25 cellular contexts compared by ENCODE assay signal in the genomic region with DNA sequence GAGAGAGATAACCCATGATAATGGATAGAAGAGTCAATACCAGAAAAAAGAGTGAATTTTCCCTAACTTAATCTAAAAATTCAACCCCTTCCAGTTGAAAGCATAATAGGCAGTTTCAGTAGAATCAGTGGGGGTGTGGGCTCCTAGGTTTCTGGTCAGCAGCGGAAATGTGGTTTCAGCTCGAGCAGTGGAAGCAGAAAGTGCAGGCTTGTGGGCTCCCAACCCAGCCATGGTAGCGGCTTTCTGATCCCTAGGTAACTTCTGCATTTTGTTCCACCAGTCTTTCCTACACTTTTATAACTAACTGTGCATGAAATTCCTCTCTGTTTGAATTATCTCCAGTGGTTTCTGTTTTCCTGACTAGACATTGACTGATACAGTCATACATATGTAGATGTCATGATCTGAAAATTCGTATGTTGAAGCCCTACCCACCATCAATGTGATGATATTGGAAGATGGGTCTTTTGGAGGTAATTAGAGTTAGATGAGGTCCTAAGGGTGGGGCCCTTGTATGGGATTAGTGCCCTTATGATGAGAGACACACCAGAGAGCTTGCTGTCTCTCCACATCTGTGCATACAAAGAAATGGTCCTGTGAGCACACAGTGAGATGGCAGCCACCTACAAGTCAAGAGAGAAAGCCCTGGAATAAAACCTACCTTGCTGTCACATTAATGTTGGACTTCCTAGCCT. TPM values are rescaled to one million over a fixed set of nuclear protein-coding genes. Genes with fewer than 3 reads are reported as not detected.
DNase-seq lines count a peak whose midpoint lies in the region; ATAC-seq, FAIRE-seq and TF ChIP-seq lines count a peak whose summit lies in the region.
"Had no signal": no experiment of that assay in that cellular context is flagged by ENCODE, and none has a peak within 500 bp of the region (broad histone marks: within the 10 kb centered on the region; RNA-seq: fewer than 3 reads in every experiment).

No MANE protein-coding gene starts in this region.

- H3K4me1 ChIP-seq in colonic mucosa, result peaks cover 5% of the 10 kb centered on the region

- TF ChIP-seq CTCF in natural killer cell (IDR thresholded peaks at IDR 0.05) (no peak), NB4 (IDR thresholded peaks at IDR 0.05; ENCODE audit: low read depth, low read length) (no peak), colonic mucosa (IDR thresholded peaks at IDR 0.05) (no peak)

- H3K27me3 Mint-ChIP-seq in natural killer cell (ENCODE audit: low read depth in 2 of 2), result peaks cover 35 to 78% of the 10 kb centered on the region in 2 donors
- peaks cover 45 to 54% of the 10 kb centered on the region in 2 donors for H3K27me3 Mint-ChIP-seq in natural killer cell treated with Interleukin-12 subunit alpha and Interleukin-12 subunit beta and Interleukin-15 and Interleukin-18, amount 100 ng/mL, for 72 hours

- intact Hi-C loops in natural killer cell (cut with micrococcal nuclease), result no loop called here
- intact Hi-C loops in colonic mucosa (cut with DNase I), result no loop called here

- peaks cover 4% of the 10 kb centered on the region in 2 donors for H3K9me3 Mint-ChIP-seq in natural killer cell
- peaks cover 7% of the 10 kb centered on the region for H3K9me3 Mint-ChIP-seq in natural killer cell treated with Interleukin-12 subunit alpha and Interleukin-12 subunit beta and Interleukin-15 and Interleukin-18, amount 100 ng/mL, for 72 hours

- H3K4me3 ChIP-seq in NB4 (ENCODE audit: low read depth, low read length) (no peak overlapping the region), colonic mucosa (no peak overlapping the region)
- H3K4me3 ChIP-seq: heart right ventricle, MG63 had no signal

- no peak for TF ChIP-seq POLR2A in NB4 (IDR thresholded peaks at IDR 0.05; ENCODE audit: extremely low read depth, insufficient read length)
- no peak for TF ChIP-seq POLR2A in GM12892 (IDR thresholded peaks at IDR 0.05; ENCODE audit: low read depth, low read length)

- no peak overlapping the region for H3K27ac ChIP-seq in colonic mucosa
- H3K27ac ChIP-seq: heart right ventricle had no signal

- no peak overlapping the region for H3K27ac Mint-ChIP-seq in natural killer cell
- H3K27ac Mint-ChIP-seq in natural killer cell treated with Interleukin-12 subunit alpha and Interleukin-12 subunit beta and Interleukin-15 and Interleukin-18, amount 100 ng/mL, for 72 hours, result peak overlapping the region in 1 of 2 donors; percentile 38
- H3K27ac Mint-ChIP-seq: effector memory CD8-positive, alpha-beta T cell; naive B cell had no signal

- H3K9me3 ChIP-seq in colonic mucosa, result no peaks in the 10 kb centered on the region

- H3K4me1 Mint-ChIP-seq in natural killer cell, result peaks cover 10 to 13% of the 10 kb centered on the region in 2 donors
- H3K4me1 Mint-ChIP-seq in natural killer cell treated with Interleukin-12 subunit alpha and Interleukin-12 subunit beta and Interleukin-15 and Interleukin-18, amount 100 ng/mL, for 72 hours (ENCODE audit: low read depth in 2 of 2), result peaks cover 12 to 14% of the 10 kb centered on the region in 2 donors
- H3K4me1 Mint-ChIP-seq: naive B cell had no signal

- FAIRE-seq in GM12892 (lab: Jason Lieb, UNC), result no peak
- FAIRE-seq: urothelium cell line had no signal

- peaks cover 13% of the 10 kb centered on the region for H3K36me3 Mint-ChIP-seq in natural killer cell
- H3K36me3 Mint-ChIP-seq in natural killer cell treated with Interleukin-12 subunit alpha and Interleukin-12 subunit beta and Interleukin-15 and Interleukin-18, amount 100 ng/mL, for 72 hours, result peaks cover 10% of the 10 kb centered on the region

- H3K9ac ChIP-seq in colonic mucosa (ENCODE audit: low read depth in 2 of 2, low read length in 2 of 2), result no peak overlapping the region

- peak overlapping the region; percentile 25 for H3K4me3 Mint-ChIP-seq in natural killer cell
- no peak overlapping the region for H3K4me3 Mint-ChIP-seq in natural killer cell treated with Interleukin-12 subunit alpha and Interleukin-12 subunit beta and Interleukin-15 and Interleukin-18, amount 100 ng/mL, for 72 hours
- H3K4me3 Mint-ChIP-seq: effector memory CD8-positive, alpha-beta T cell; naive B cell had no signal

- no peaks in the 10 kb centered on the region for H3K36me3 ChIP-seq in colonic mucosa
- H3K36me3 ChIP-seq: heart right ventricle, MG63 had no signal

- H3K27me3 ChIP-seq in colonic mucosa, result no peaks in the 10 kb centered on the region

- ATAC-seq in natural killer cell, result peak in 1 of 3 donors; percentile 61
- ATAC-seq in natural killer cell treated with Interleukin-12 subunit alpha and Interleukin-12 subunit beta and Interleukin-15 and Interleukin-18, amount 100 ng/mL, for 72 hours, result no peak
- no peak for ATAC-seq in GM21619 (IDR thresholded peaks at IDR 0.05; ENCODE audit: unreplicated experiment)
- ATAC-seq: effector memory CD8-positive, alpha-beta T cell; heart right ventricle had no signal

- DNase-seq in natural killer cell (no peak), NB4 (ENCODE audit: low read depth) (peak; percentile 95), UCSD-AML1 (lab: John Stamatoyannopoulos, UW; ENCODE audit: unreplicated experiment) (peak; percentile 83), GM12892 (ENCODE audit: insufficient read length) (no peak), NCI-H2081 (lab: John Stamatoyannopoulos, UW) (no peak), colonic mucosa (no peak)
- DNase-seq in natural killer cell treated with Interleukin-12 subunit alpha and Interleukin-12 subunit beta and Interleukin-15 and Interleukin-18, amount 100 ng/mL, for 72 hours (ENCODE audit: low spot score), result no peak
- DNase-seq: activated CD4-positive, CD25-positive, alpha-beta regulatory T cell treated with anti-CD3 and anti-CD28 coated beads, Interleukin-2, amount 50 U/mL, for 72 hours; activated naive CD4-positive, alpha-beta T cell treated with Interleukin-2 at 50 U/mL for 16 hours; activated T-cell treated with anti-CD3 and anti-CD28 coated beads, Interleukin-2, amount 50 U/mL, for 48 hours; amniotic stem cell; C1 segment of cervical spinal cord; effector memory CD8-positive, alpha-beta T cell; heart right ventricle; naive B cell; NCI-H1694 treated with DMSO at 0.1 percent for 48 hours; NCI-H2171 treated with DMSO at 0.1 percent for 48 hours; NCI-H526; small intestine; stimulated activated CD4-positive, alpha-beta T cell treated with anti-CD3 and anti-CD28 coated beads, Interleukin-1b, Interleukin-23, amount 100 ng/mL, for 48 hours; T-helper 9 cell had no signal

RNA-seq across cellular contexts. Expression of a gene that starts 6.5 kb away (rescaled TPM):
- total RNA-seq in natural killer cell (under 1 TPM in 2 of 3 donors, not detected in 1; 0.25 to 0.50 TPM), colonic mucosa (1 to 10 TPM; 2.0 to 2.3 TPM)
- under 1 TPM in 1 of 2 donors, not detected in 1; 0.33 TPM for total RNA-seq in natural killer cell treated with Interleukin-12 subunit alpha and Interleukin-12 subunit beta and Interleukin-15 and Interleukin-18, amount 100 ng/mL, for 72 hours
- 0.21 TPM for polyA plus RNA-seq in GM12892 (2012; ENCODE audit: missing spikeins)

RNA-seq across cellular contexts. Expression of a gene that starts 54.5 kb away (rescaled TPM):
- not detected for total RNA-seq in natural killer cell
- not detected for total RNA-seq in natural killer cell treated with Interleukin-12 subunit alpha and Interleukin-12 subunit beta and Interleukin-15 and Interleukin-18, amount 100 ng/mL, for 72 hours
- not detected for polyA plus RNA-seq in GM12892 (2012; ENCODE audit: missing spikeins)
- total RNA-seq in colonic mucosa, result 1 to 10 TPM in 1 of 2 donors, not detected in 1; 1.1 TPM
- polyA plus RNA-seq: esophagus had no signal

Comparison
In these comparisons a context has a peak if more than half of its experiments do, and no peak if none do; other contexts are left out.
1. DNase-seq: peak in NB4 (single experiment) and UCSD-AML1 (single experiment); none in natural killer cell (single experiment), natural killer cell treated with Interleukin-12 subunit alpha and Interleukin-12 subunit beta and Interleukin-15 and Interleukin-18, amount 100 ng/mL, for 72 hours (single experiment), GM12892 (single experiment), NCI-H2081 (0 of 2) and colonic mucosa (single experiment).